In the genomic region with DNA sequence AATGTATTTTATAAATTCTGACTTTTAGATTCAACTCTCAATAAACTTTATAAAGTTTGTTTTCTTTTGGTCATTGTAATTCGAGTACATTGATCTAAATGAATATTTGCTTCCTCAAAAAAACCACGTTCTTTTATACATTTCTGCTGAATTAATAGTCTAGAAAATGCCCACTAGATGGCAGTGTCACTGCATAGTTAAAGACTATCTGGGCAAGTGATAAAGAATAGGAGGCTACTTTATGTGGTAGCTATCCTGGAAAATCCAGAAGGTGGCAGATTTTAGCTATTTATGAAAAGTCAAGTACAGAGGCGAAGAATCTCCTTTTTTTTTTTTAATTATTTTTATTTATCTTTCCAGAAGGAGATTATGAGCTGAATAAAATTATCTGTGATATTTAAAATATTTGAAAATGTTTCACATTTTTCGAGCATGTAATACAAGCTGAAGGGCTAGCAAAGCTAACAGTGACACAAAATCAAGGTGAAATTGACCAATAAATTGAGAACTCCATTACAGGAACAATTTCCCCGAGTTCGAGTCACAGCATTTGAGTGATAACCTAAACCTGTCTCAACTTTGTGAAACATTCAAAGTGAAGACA, we compare ENCODE assay signal across 1 cellular context.
TF ChIP-seq lines count a peak whose summit lies in the region.

No MANE protein-coding gene starts in this region.

TF ChIP-seq in IMR-90, 13 proteins besides CTCF, POLR2A, EP300 and RAD21 (continued from another document):
- TF ChIP-seq, protein P1, sequence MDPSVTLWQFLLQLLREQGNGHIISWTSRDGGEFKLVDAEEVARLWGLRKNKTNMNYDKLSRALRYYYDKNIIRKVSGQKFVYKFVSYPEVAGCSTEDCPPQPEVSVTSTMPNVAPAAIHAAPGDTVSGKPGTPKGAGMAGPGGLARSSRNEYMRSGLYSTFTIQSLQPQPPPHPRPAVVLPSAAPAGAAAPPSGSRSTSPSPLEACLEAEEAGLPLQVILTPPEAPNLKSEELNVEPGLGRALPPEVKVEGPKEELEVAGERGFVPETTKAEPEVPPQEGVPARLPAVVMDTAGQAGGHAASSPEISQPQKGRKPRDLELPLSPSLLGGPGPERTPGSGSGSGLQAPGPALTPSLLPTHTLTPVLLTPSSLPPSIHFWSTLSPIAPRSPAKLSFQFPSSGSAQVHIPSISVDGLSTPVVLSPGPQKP (IDR thresholded peaks at IDR 0.05; ENCODE audit: borderline replicate concordance, low read depth, low read length), result no peak
- TF ChIP-seq SMC3 (IDR thresholded peaks at IDR 0.05; ENCODE audit: low read depth, low read length), result peak; percentile 42
- TF ChIP-seq MXI1 (IDR thresholded peaks at IDR 0.05; ENCODE audit: borderline replicate concordance, low read depth, low read length), result no peak
